ENCODE assay signal across 8 cellular contexts in the genomic region with DNA sequence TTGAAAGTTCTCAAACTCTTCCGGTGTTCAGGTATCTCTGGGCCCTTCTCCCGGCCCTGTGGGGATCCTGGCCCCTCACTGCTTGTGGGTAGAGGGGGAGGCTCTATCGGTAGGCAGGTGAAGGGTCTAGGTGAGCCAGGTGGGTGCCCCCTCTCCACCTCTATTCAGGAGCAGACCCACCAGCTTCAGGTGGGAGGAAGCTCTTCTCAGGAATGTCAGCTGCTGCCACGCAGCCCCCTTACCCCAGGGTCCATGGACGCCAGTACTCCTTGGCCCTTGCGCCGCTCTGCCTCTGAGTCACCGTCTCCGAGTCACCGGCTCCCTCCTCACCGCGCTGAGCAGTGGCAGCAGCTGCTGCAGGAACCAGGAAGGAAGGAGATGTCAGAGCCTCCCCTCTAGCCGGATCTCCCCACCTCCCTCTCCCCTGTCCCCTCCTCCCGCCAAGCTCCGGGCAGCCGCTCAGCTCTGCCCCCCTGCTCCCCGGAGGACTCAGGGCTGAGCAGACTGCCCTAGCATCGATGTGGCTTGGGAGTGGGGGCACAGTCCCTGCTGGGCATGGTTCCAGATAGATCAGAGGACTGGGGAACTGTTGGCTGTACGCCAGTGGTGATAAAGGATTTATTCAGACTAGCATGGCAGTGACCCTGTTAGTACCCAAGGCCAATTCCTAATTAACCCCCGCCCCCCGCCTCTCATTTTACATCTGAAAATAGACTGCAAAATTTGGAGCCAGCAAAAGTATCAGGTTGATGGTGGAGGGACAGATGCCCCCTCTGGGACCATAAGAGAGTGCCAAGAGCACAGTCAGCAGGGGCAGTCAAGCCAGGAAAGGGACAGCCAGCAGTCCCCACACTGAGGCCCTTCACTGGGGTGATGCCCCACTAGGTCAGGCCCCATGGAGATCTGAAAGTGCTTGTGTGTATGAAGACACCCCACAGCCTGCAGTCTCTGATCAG. TPM values are rescaled to one million over a fixed set of nuclear protein-coding genes. Genes with fewer than 3 reads are reported as not detected.
A peak's percentile ranks its signal among the peaks of the same experiment; 100 is the strongest.
DNase-seq lines count a peak whose midpoint lies in the region; FAIRE-seq and TF ChIP-seq lines count a peak whose summit lies in the region.

A gene with protein sequence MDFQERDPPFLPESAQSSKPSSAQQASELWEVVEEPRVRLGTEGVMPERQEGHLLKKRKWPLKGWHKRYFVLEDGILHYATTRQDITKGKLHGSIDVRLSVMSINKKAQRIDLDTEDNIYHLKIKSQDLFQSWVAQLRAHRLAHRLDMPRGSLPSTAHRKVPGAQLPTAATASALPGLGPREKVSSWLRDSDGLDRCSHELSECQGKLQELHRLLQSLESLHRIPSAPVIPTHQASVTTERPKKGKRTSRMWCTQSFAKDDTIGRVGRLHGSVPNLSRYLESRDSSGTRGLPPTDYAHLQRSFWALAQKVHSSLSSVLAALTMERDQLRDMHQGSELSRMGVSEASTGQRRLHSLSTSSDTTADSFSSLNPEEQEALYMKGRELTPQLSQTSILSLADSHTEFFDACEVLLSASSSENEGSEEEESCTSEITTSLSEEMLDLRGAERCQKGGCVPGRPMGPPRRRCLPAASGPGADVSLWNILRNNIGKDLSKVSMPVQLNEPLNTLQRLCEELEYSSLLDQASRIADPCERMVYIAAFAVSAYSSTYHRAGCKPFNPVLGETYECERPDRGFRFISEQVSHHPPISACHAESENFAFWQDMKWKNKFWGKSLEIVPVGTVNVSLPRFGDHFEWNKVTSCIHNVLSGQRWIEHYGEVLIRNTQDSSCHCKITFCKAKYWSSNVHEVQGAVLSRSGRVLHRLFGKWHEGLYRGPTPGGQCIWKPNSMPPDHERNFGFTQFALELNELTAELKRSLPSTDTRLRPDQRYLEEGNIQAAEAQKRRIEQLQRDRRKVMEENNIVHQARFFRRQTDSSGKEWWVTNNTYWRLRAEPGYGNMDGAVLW (minus strand): TSS at position 371 of the 956 bp plus-strand sequence. CDS start 1,516 bp downstream, outside the sequence.

- peaks cover 30% of the 10 kb centered on the region for H3K4me1 Mint-ChIP-seq in HFFc6 (ENCODE audit: low read depth)

- H3K4me1 ChIP-seq in left ventricle myocardium inferior (peaks cover 27% of the 10 kb centered on the region), prostate gland (replicated peaks) (peaks cover 12% of the 10 kb centered on the region)

- peak within 1 kb of the TSS; percentile 66 for H3K27ac ChIP-seq in left ventricle myocardium inferior (replicated peaks)
- peak within 1 kb of the TSS; percentile 21 to 50 for H3K27ac ChIP-seq in prostate gland

- peak; percentile 13; the same call in 1 of the 2 replicates for TF ChIP-seq CTCF in HFFc6 (IDR thresholded peaks at IDR 0.05)
- no peak for TF ChIP-seq CTCF in left ventricle myocardium inferior (IDR thresholded peaks at IDR 0.05; ENCODE audit: borderline replicate concordance)
- peak in 2 of 4 experiments; percentile 7 to 45 for TF ChIP-seq CTCF in prostate gland (IDR thresholded peaks at IDR 0.05)

- peaks cover 2% of the 10 kb centered on the region; the same call in 1 of the 2 replicates for H3K27me3 Mint-ChIP-seq in HFFc6 (ENCODE audit: insufficient read depth)

- H3K36me3 Mint-ChIP-seq in HFFc6 (ENCODE audit: low read depth): peaks cover 11% of the 10 kb centered on the region

- no peaks in the 10 kb centered on the region for H3K9me3 ChIP-seq in left ventricle myocardium inferior (replicated peaks)
- no peaks in the 10 kb centered on the region for H3K9me3 ChIP-seq in prostate gland

- H3K36me3 ChIP-seq in left ventricle myocardium inferior (peaks cover 61% of the 10 kb centered on the region), prostate gland (peaks cover 5 to 8% of the 10 kb centered on the region in 2 donors)

- WGBS in prostate gland: 8% methylated on average over 13 of the region's 21 CpGs

- H3K27ac Mint-ChIP-seq in HFFc6: peak within 1 kb of the TSS; percentile 79

- H3K4me3 ChIP-seq in left ventricle myocardium inferior (peak within 1 kb of the TSS; percentile 82), prostate gland (peak within 1 kb of the TSS; percentile 40 to 57)

- DNase-seq in GDM1 (lab: John Stamatoyannopoulos, UW): peak; percentile 80
- DNase-seq in HFFc6: peak; percentile 81
- DNase-seq in NCI-H1417 (lab: John Stamatoyannopoulos, UW): peak; percentile 57 to 85 (median 76)
- peak; percentile 48 to 86 (median 62) for DNase-seq in T-helper 1 cell
- peak; percentile 71 for DNase-seq in amniotic epithelial cell (ENCODE audit: low read depth)
- peak; percentile 60 for DNase-seq in left ventricle myocardium inferior
- peak; percentile 61 for DNase-seq in prostate gland (ENCODE audit: low spot score)
- peak; percentile 93 for DNase-seq in urothelium cell line (ENCODE audit: low spot score)

- no peaks in the 10 kb centered on the region for H3K9me3 Mint-ChIP-seq in HFFc6

- peak; percentile 93 for FAIRE-seq in urothelium cell line (lab: Jason Lieb, UNC)

- peak within 1 kb of the TSS; percentile 94 for H3K4me3 Mint-ChIP-seq in HFFc6

- peak; percentile 25 for TF ChIP-seq POLR2A in prostate gland (IDR thresholded peaks at IDR 0.05)

- no peaks in the 10 kb centered on the region for H3K27me3 ChIP-seq in left ventricle myocardium inferior (ENCODE audit: low read depth)
- no peaks in the 10 kb centered on the region for H3K27me3 ChIP-seq in prostate gland (replicated peaks; ENCODE audit: insufficient read depth)

- intact Hi-C loops in left ventricle myocardium inferior (cut with micrococcal nuclease): no loop called here
- intact Hi-C loops in prostate gland (cut with DNase I): no loop called here

RNA-seq across cellular contexts. Expression of the gene that starts here (rescaled TPM):
- 10 to 100 TPM in 2 of 6 experiments, 1 to 10 TPM in 4; 7.0 to 10.7 (median 9.2) TPM for total RNA-seq in HFFc6 (2021; fragmentation: NEBNext Ultra II Directional; extraction: Animal tissue kit (Norgen Biotek cat#: 25700))
- total RNA-seq in left ventricle myocardium inferior (4.4 TPM), prostate gland (10 to 100 TPM; 15.0 to 19.2 TPM)

Comparison
In these comparisons a context has a peak if more than half of its experiments do, and no peak if none do; other contexts are left out.
1. Peak in every context shown above with its lines: DNase-seq, H3K4me3 ChIP-seq and H3K27ac ChIP-seq.